In genomic region chr19:56566904-56567273, GRCh38 we compare ENCODE assay signal across 8 cellular contexts. TPM values are rescaled to one million over a fixed set of nuclear protein-coding genes. Genes with fewer than 3 reads are reported as not detected.
DNase-seq lines count a peak whose midpoint lies in the region; ATAC-seq, FAIRE-seq and TF ChIP-seq lines count a peak whose summit lies in the region.

No MANE protein-coding gene starts in this region.

- H3K9ac ChIP-seq in endocrine pancreas (ENCODE audit: control insufficient read depth, insufficient read depth, low read length) (peak overlapping the region; percentile 62), muscle layer of colon (ENCODE audit: low read length) (peak overlapping the region; percentile 55)

- ATAC-seq in WTC11, result peak; percentile 56
- ATAC-seq in stimulated activated naive B cell treated with anti-CD40 and anti-IgM and Interleukin-4, amounts not matched to agents 10 μg/mL and 1 μg/mL and 100 μg/mL, for 72 hours (replicated peaks), result peak; percentile 48 to 50

- H3K27me3 ChIP-seq in endocrine pancreas (ENCODE audit: control insufficient read depth, insufficient read depth, low read length), result no peaks in the 10 kb centered on the region
- no peaks in the 10 kb centered on the region for H3K27me3 ChIP-seq in muscle layer of colon (ENCODE audit: control insufficient read depth in 1 of 2, insufficient read depth in 2 of 2, low read length in 2 of 2)

- peaks cover 6% of the 10 kb centered on the region for H3K27me3 Mint-ChIP-seq in WTC11 (ENCODE audit: low read depth)
- no peaks in the 10 kb centered on the region for H3K27me3 Mint-ChIP-seq in stimulated activated naive B cell treated with anti-CD40 and anti-IgM and Interleukin-4, amounts not matched to agents 10 μg/mL and 1 μg/mL and 100 μg/mL, for 72 hours

- H3K9me3 ChIP-seq in endocrine pancreas (ENCODE audit: control insufficient read depth, low read length) (peaks cover 12% of the 10 kb centered on the region), muscle layer of colon (ENCODE audit: low read length) (peaks cover 56% of the 10 kb centered on the region)

- H3K4me3 ChIP-seq in endocrine pancreas (ENCODE audit: control insufficient read depth, insufficient read depth, low read length), result peak overlapping the region; percentile 19
- peak overlapping the region; percentile 96 to 97 for H3K4me3 ChIP-seq in muscle layer of colon (ENCODE audit: low read depth in 1 of 2, low read length in 2 of 2)

- peak; percentile 30 for DNase-seq in COLO668 (lab: John Stamatoyannopoulos, UW; ENCODE audit: unreplicated experiment)
- peak; percentile 57 for DNase-seq in GM20000 (ENCODE audit: low spot score)
- DNase-seq in HTR-8/SVneo (ENCODE audit: insufficient read length, low spot score), result peak; percentile 6
- peak; percentile 44 for DNase-seq in WTC11 (ENCODE audit: low spot score)
- no peak for DNase-seq in stimulated activated naive B cell treated with anti-CD40 and anti-IgM and Interleukin-4, amounts not matched to agents 10 μg/mL and 1 μg/mL and 100 μg/mL, for 72 hours
- DNase-seq in NCI-H1436 treated with DMSO at 0.1 percent for 48 hours (lab: John Stamatoyannopoulos, UW), result no peak

- H3K4me1 Mint-ChIP-seq in WTC11, result peaks cover 4% of the 10 kb centered on the region
- H3K4me1 Mint-ChIP-seq in stimulated activated naive B cell treated with anti-CD40 and anti-IgM and Interleukin-4, amounts not matched to agents 10 μg/mL and 1 μg/mL and 100 μg/mL, for 72 hours, result peaks cover 6 to 10% of the 10 kb centered on the region in 2 donors

- POLR2A ChIA-PET in WTC11 (lab: Charles Lee), result no interaction called here

- CTCF ChIA-PET in WTC11 (lab: Charles Lee), result interaction anchor here (1.0 kb wide), 1 partner anchor 257 kb away, joined by 3 read pairs; no protein-coding TSS in a partner anchor

- H3K4me1 ChIP-seq in endocrine pancreas (ENCODE audit: control insufficient read depth, insufficient read depth, low read length) (no peaks in the 10 kb centered on the region), muscle layer of colon (ENCODE audit: insufficient read depth, low read length) (peaks cover 14% of the 10 kb centered on the region)

- no peak for FAIRE-seq in HTR-8/SVneo (lab: Jason Lieb, UNC)

- H3K36me3 Mint-ChIP-seq in WTC11, result peaks cover 65% of the 10 kb centered on the region
- H3K36me3 Mint-ChIP-seq in stimulated activated naive B cell treated with anti-CD40 and anti-IgM and Interleukin-4, amounts not matched to agents 10 μg/mL and 1 μg/mL and 100 μg/mL, for 72 hours, result peaks cover 62 to 82% of the 10 kb centered on the region in 2 donors

- H3K9me3 Mint-ChIP-seq in WTC11, result peaks cover 65% of the 10 kb centered on the region
- peaks cover 29 to 38% of the 10 kb centered on the region in 2 donors for H3K9me3 Mint-ChIP-seq in stimulated activated naive B cell treated with anti-CD40 and anti-IgM and Interleukin-4, amounts not matched to agents 10 μg/mL and 1 μg/mL and 100 μg/mL, for 72 hours

- TF ChIP-seq CTCF in GM20000 (IDR thresholded peaks at IDR 0.05; ENCODE audit: extremely low read depth, missing control alignments) (no peak), WTC11 (IDR thresholded peaks at IDR 0.05) (no peak)

- H3K36me3 ChIP-seq in endocrine pancreas (ENCODE audit: control insufficient read depth, insufficient read depth, low read length) (peaks cover 10% of the 10 kb centered on the region), muscle layer of colon (ENCODE audit: insufficient read depth, low read length) (peaks cover 20% of the 10 kb centered on the region)

- H3K27ac Mint-ChIP-seq in WTC11, result no peak overlapping the region
- H3K27ac Mint-ChIP-seq in stimulated activated naive B cell treated with anti-CD40 and anti-IgM and Interleukin-4, amounts not matched to agents 10 μg/mL and 1 μg/mL and 100 μg/mL, for 72 hours, result peak overlapping the region; percentile 97

- H3K4me3 Mint-ChIP-seq in WTC11, result peak overlapping the region; percentile 97
- H3K4me3 Mint-ChIP-seq in stimulated activated naive B cell treated with anti-CD40 and anti-IgM and Interleukin-4, amounts not matched to agents 10 μg/mL and 1 μg/mL and 100 μg/mL, for 72 hours, result peak overlapping the region; percentile 96 to 97

- peak overlapping the region; percentile 77 for H3K27ac ChIP-seq in muscle layer of colon (ENCODE audit: low read depth, low read length)

TF ChIP-seq in WTC11, 78 proteins besides CTCF, POLR2A, EP300 and RAD21:
- TF ChIP-seq NFYB (CRISPR knock-in tag; conservative IDR thresholded peaks at IDR 0.05; ENCODE audit: low read depth), result no peak
- TF ChIP-seq ZNF423 (CRISPR knock-in tag; IDR thresholded peaks at IDR 0.05), result no peak
- no peak for TF ChIP-seq ZNF263 (CRISPR knock-in tag; IDR thresholded peaks at IDR 0.05; ENCODE audit: low read depth)
- TF ChIP-seq ZNF416 (CRISPR knock-in tag; IDR thresholded peaks at IDR 0.05), result no peak
- TF ChIP-seq ELF4 (CRISPR knock-in tag; IDR thresholded peaks at IDR 0.05; ENCODE audit: low read depth), result no peak
- TF ChIP-seq NR1H2 (CRISPR knock-in tag; IDR thresholded peaks at IDR 0.05), result no peak
- TF ChIP-seq ATF3 (CRISPR knock-in tag; conservative IDR thresholded peaks at IDR 0.05), result no peak
- TF ChIP-seq ESRRA (CRISPR knock-in tag; IDR thresholded peaks at IDR 0.05; ENCODE audit: borderline replicate concordance), result no peak
- no peak for TF ChIP-seq JUN (CRISPR knock-in tag; IDR thresholded peaks at IDR 0.05)
- no peak for TF ChIP-seq OVOL2 (CRISPR knock-in tag; IDR thresholded peaks at IDR 0.05; ENCODE audit: borderline replicate concordance)
- TF ChIP-seq ZNF425 (CRISPR knock-in tag; conservative IDR thresholded peaks at IDR 0.05), result no peak
- no peak for TF ChIP-seq TEAD4 (CRISPR knock-in tag; IDR thresholded peaks at IDR 0.05)

RNA-seq across cellular contexts. Expression of gene ZNF470, which starts 0.4 kb away (rescaled TPM):
- 6.0 to 6.5 TPM (median 6.2 TPM) in 3 replicates for total RNA-seq in WTC11 (2021)

RNA-seq across cellular contexts. Expression of gene ZFP28, which starts 28.1 kb away (rescaled TPM):
- total RNA-seq in WTC11 (2021), result 2.8 to 4.6 TPM (median 3.7 TPM) in 3 replicates

RNA-seq across cellular contexts. Expression of gene ZNF71, which starts 28.2 kb away (rescaled TPM):
- total RNA-seq in WTC11 (2021), result 6.7 to 8.0 TPM (median 7.0 TPM) in 3 replicates

RNA-seq across cellular contexts. Expression of gene ZNF471, which starts 59.2 kb away (rescaled TPM):
- 0.98 to 1.5 TPM (median 1.5 TPM) in 3 replicates for total RNA-seq in WTC11 (2021)

Comparison
In these comparisons a context has a peak if more than half of its experiments do, and no peak if none do; other contexts are left out.
1. DNase-seq: peak in COLO668 (single experiment), GM20000 (single experiment), HTR-8/SVneo (single experiment) and WTC11 (single experiment); none in stimulated activated naive B cell treated with anti-CD40 and anti-IgM and Interleukin-4, amounts not matched to agents 10 μg/mL and 1 μg/mL and 100 μg/mL, for 72 hours (single experiment) and NCI-H1436 treated with DMSO at 0.1 percent for 48 hours (single experiment).